ENCODE assay signal across 25 cellular contexts in the genomic region with DNA sequence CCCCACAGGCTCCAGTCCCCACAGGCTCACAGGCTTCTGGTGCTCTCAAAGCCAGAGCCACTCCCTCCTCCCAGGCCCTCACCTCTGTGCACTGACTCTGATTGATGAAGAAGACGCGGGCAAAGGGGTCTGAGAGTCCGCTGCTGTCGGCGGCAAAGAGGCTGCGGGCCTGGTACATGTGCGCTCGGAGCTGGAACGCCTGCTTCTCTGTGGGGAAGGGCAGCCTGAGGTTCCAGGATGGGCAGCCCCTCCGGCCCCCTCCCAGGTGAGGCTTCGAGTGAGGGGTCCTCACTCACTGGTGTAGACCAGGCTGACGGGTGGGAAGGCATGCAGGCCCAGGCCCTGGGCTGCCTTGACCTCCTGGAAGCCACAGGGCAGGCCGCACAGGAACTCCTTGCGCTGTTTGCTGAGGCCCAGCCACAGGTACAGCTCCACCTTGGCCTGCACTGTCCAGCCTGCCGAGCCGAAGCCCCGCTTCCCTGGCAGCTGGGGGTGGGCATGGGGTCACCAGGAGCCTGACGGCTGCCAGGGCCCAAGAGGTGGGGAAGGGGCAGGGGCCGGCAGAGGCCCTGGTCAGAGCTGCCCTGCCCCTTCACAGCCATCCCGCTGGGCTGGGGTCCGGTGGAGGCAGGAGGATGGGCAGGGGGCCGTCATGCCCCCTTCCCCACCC. TPM values are rescaled to one million over a fixed set of nuclear protein-coding genes. Genes with fewer than 3 reads are reported as not detected.
A peak's percentile ranks its signal among the peaks of the same experiment; 100 is the strongest.
DNase-seq lines count a peak whose midpoint lies in the region; TF ChIP-seq lines count a peak whose summit lies in the region.
"Had no signal": no experiment of that assay in that cellular context is flagged by ENCODE, and none has a peak within 500 bp of the region (broad histone marks: within the 10 kb centered on the region; RNA-seq: fewer than 3 reads in every experiment).

No MANE protein-coding gene starts in this region.

- intact Hi-C loops in sigmoid colon (cut with DNase I): no loop called here

- H2BK12ac ChIP-seq in neuronal stem cell (ENCODE audit: low read length): peak overlapping the region; percentile 88

- TF ChIP-seq POLR2A in sigmoid colon (IDR thresholded peaks at IDR 0.05): no peak

- POLR2A ChIA-PET in HEK293T (lab: Yijun Ruan, JAX): no interaction called here

- peak overlapping the region; percentile 97 for H2BK15ac ChIP-seq in neuronal stem cell (ENCODE audit: low read length)

- no peak for TF ChIP-seq EP300 in sigmoid colon (IDR thresholded peaks at IDR 0.05)

- H3K79me1 ChIP-seq in neuronal stem cell (ENCODE audit: low read depth, low read length): peaks cover 4% of the 10 kb centered on the region

- H3K4me3 ChIP-seq in H7 (ENCODE audit: insufficient read depth, low read depth, low read length) (no peak overlapping the region), NT2/D1 (ENCODE audit: insufficient read length, low read depth) (no peak overlapping the region), ectodermal cell (ENCODE audit: insufficient read depth, low read depth, low read length) (no peak overlapping the region), neuronal stem cell (ENCODE audit: low read length in 2 of 2) (no peak overlapping the region), sigmoid colon (no peak overlapping the region)
- H3K4me3 ChIP-seq: SJCRH30 had no signal

- no peaks in the 10 kb centered on the region for H3K27me3 ChIP-seq in H7 (ENCODE audit: control insufficient read depth, insufficient read depth, low read length)
- H3K27me3 ChIP-seq in NT2/D1 (ENCODE audit: insufficient read depth, insufficient read length): no peaks in the 10 kb centered on the region
- no peaks in the 10 kb centered on the region for H3K27me3 ChIP-seq in ectodermal cell (ENCODE audit: control insufficient read depth, insufficient read depth, low read length, poor library complexity, severe bottlenecking)
- no peaks in the 10 kb centered on the region for H3K27me3 ChIP-seq in neuronal stem cell (ENCODE audit: control insufficient read depth in 3 of 3, insufficient read depth in 3 of 3, low read depth in 1 of 3, low read length in 3 of 3)
- no peaks in the 10 kb centered on the region for H3K27me3 ChIP-seq in sigmoid colon
- H3K27me3 ChIP-seq: SJCRH30 had no signal

- no peak overlapping the region for H2BK120ac ChIP-seq in neuronal stem cell (ENCODE audit: low read depth, low read length)

- peak overlapping the region; percentile 61 for H2AFZ ChIP-seq in neuronal stem cell (ENCODE audit: low read length)

- H3K9me3 ChIP-seq in NT2/D1 (ENCODE audit: insufficient read depth, low read length): no peaks in the 10 kb centered on the region
- no peaks in the 10 kb centered on the region for H3K9me3 ChIP-seq in ectodermal cell (ENCODE audit: control insufficient read depth, low read length)
- H3K9me3 ChIP-seq in neuronal stem cell (replicated peaks in 1 of 2; ENCODE audit: control insufficient read depth in 2 of 2, insufficient read depth in 1 of 2, low read depth in 1 of 2, low read length in 2 of 2): peaks cover 0 to 6% of the 10 kb centered on the region in 2 donors
- no peaks in the 10 kb centered on the region for H3K9me3 ChIP-seq in sigmoid colon
- H3K9me3 ChIP-seq: Caco-2, SJCRH30 had no signal

- peak overlapping the region; percentile 96 for H3K18ac ChIP-seq in neuronal stem cell (ENCODE audit: low read length)

- peak overlapping the region; percentile 88 for H4K8ac ChIP-seq in neuronal stem cell (ENCODE audit: low read depth, low read length)

- H3K4ac ChIP-seq in neuronal stem cell (ENCODE audit: low read length): peak overlapping the region; percentile 94

- H3K4me1 ChIP-seq in NT2/D1 (ENCODE audit: insufficient read depth, insufficient read length) (peaks cover 19% of the 10 kb centered on the region), ectodermal cell (ENCODE audit: control insufficient read depth, insufficient read depth, low read length) (peaks cover 22% of the 10 kb centered on the region), neuronal stem cell (ENCODE audit: control insufficient read depth in 2 of 2, insufficient read depth in 1 of 2, low read depth in 1 of 2, low read length in 2 of 2) (peaks cover 11 to 21% of the 10 kb centered on the region in 2 donors), sigmoid colon (no peaks in the 10 kb centered on the region)

- H2BK5ac ChIP-seq in neuronal stem cell (ENCODE audit: low read length): peak overlapping the region; percentile 27

- H3K27ac ChIP-seq in ectodermal cell (ENCODE audit: insufficient read depth, low read depth, low read length, poor library complexity, severe bottlenecking): peak overlapping the region; percentile 26
- H3K27ac ChIP-seq in neuronal stem cell (replicated peaks; ENCODE audit: low read length): peak overlapping the region; percentile 49
- no peak overlapping the region for H3K27ac ChIP-seq in sigmoid colon
- H3K27ac ChIP-seq: KMS-11, SJCRH30 had no signal

- H3K4me2 ChIP-seq in neuronal stem cell (ENCODE audit: insufficient read depth, low read length, poor library complexity, severe bottlenecking): no peak overlapping the region
- H3K4me2 ChIP-seq: KMS-11 had no signal

- H3K23ac ChIP-seq in neuronal stem cell (ENCODE audit: low read depth, low read length, poor library complexity): peak overlapping the region; percentile 76

- H3K9ac ChIP-seq in NT2/D1 (ENCODE audit: insufficient read length, low read depth) (peak overlapping the region; percentile 36), neuronal stem cell (ENCODE audit: low read depth, low read length, poor library complexity) (peak overlapping the region; percentile 54)
- H3K9ac ChIP-seq: KMS-11 had no signal

- peak overlapping the region; percentile 60 for H3K14ac ChIP-seq in neuronal stem cell (ENCODE audit: low read length)

- peak overlapping the region; percentile 59 for H4K91ac ChIP-seq in neuronal stem cell (ENCODE audit: low read depth, low read length, poor library complexity)

- peak; percentile 60 for DNase-seq in H7
- no peak for DNase-seq in NT2/D1 (ENCODE audit: low read depth, low spot score)
- DNase-seq in neuronal stem cell (ENCODE audit: low spot score): no peak
- no peak for DNase-seq in COLO829 (ENCODE audit: low spot score)
- no peak for DNase-seq in sigmoid colon
- no peak for DNase-seq in HEK293T (ENCODE audit: extremely low spot score)
- DNase-seq: C1 segment of cervical spinal cord; Caco-2; CD4-positive, alpha-beta memory T cell; DMS79; EL; HFFc6; MM.1S; NCI-H1048; NCI-H1417; NCI-H1694 treated with DMSO at 0.1 percent for 48 hours; NCI-H2081; NCI-H226; NCI-H510A; NCI-H69; OCI-M1; SJCRH30 had no signal

- 82 to 84% methylated on average over 19 to 20 of the region's 22 CpGs for WGBS in ectodermal cell, 2 experiments
- no CpG with 5 or more reads among the region's 22 CpGs for WGBS in neuronal stem cell (ENCODE audit: extremely low coverage in 2 of 2, insufficient read length in 2 of 2, insufficient replicate concordance in 1 of 2), 2 donors
- WGBS in sigmoid colon, 2 donors: 80 to 89% methylated on average over 22 of the region's 22 CpGs

- CTCF ChIA-PET in HEK293T (lab: Yijun Ruan, JAX): no interaction called here

- peak overlapping the region; percentile 91 for H2AK5ac ChIP-seq in neuronal stem cell (ENCODE audit: low read depth, low read length)

- no peaks in the 10 kb centered on the region for H3K36me3 ChIP-seq in H7 (replicated peaks; ENCODE audit: control insufficient read depth, insufficient read depth, low read length)
- no peaks in the 10 kb centered on the region for H3K36me3 ChIP-seq in NT2/D1 (ENCODE audit: insufficient read depth, insufficient read length, low read length)
- H3K36me3 ChIP-seq in ectodermal cell (ENCODE audit: control insufficient read depth, insufficient read depth, low read length): no peaks in the 10 kb centered on the region
- peaks cover 0 to 5% of the 10 kb centered on the region in 2 donors for H3K36me3 ChIP-seq in neuronal stem cell (replicated peaks in 1 of 2; ENCODE audit: control insufficient read depth in 2 of 2, insufficient read depth in 2 of 2, low read length in 2 of 2)
- H3K36me3 ChIP-seq in sigmoid colon: no peaks in the 10 kb centered on the region
- H3K36me3 ChIP-seq: SJCRH30 had no signal

- TF ChIP-seq CTCF in sigmoid colon (IDR thresholded peaks at IDR 0.05): no peak

TF ChIP-seq in HEK293T, 16 proteins besides CTCF, POLR2A, EP300 and RAD21:
- TF ChIP-seq ARNT (IDR thresholded peaks at IDR 0.05) (no peak), FOXK2 (IDR thresholded peaks at IDR 0.05) (no peak)

RNA-seq across cellular contexts. Expression of a gene that starts 2.0 kb away (rescaled TPM):
- total RNA-seq in H7 (2014; rRNA removed; shearing (Covaris generic)): 0.07 and 0.14 TPM in 2 replicates
- 2.1 TPM for polyA plus RNA-seq in ectodermal cell (2013, experiment 1 of 4)
- polyA plus RNA-seq in ectodermal cell (2013, experiment 2 of 4): 3.1 TPM
- polyA plus RNA-seq in ectodermal cell (2013, experiment 3 of 4): 1.7 TPM
- 1.6 TPM for polyA plus RNA-seq in ectodermal cell (2013, experiment 4 of 4)
- 0.54 TPM for polyA plus RNA-seq in neuronal stem cell (2013, experiment 1 of 2)
- polyA plus RNA-seq in neuronal stem cell (2013, experiment 2 of 2): 0.60 TPM
- total RNA-seq in sigmoid colon: under 1 TPM in 1 of 4 donors, not detected in 3; 0.71 TPM
- under 1 TPM in 1 of 3 donors, not detected in 2; 0.32 TPM for polyA plus RNA-seq in sigmoid colon
- total RNA-seq: A673 had no signal

Comparison
In these comparisons a context has a peak if more than half of its experiments do, and no peak if none do; other contexts are left out.
1. H3K27ac ChIP-seq: peak in ectodermal cell (single experiment) and neuronal stem cell (single experiment); none in sigmoid colon (0 of 4).